In genomic region chr2:159612255-159612901, GRCh38 we compare ENCODE assay signal across 8 cellular contexts. TPM values are rescaled to one million over a fixed set of nuclear protein-coding genes. Genes with fewer than 3 reads are reported as not detected.
A peak's percentile ranks its signal among the peaks of the same experiment; 100 is the strongest.
DNase-seq lines count a peak whose midpoint lies in the region; ATAC-seq and TF ChIP-seq lines count a peak whose summit lies in the region.

No MANE protein-coding gene starts in this region.

- 77 to 86% (median 85%) methylated on average over 1 of the region's 1 CpG for WGBS in spleen, 5 donors

- no peak for ATAC-seq in PC-3
- ATAC-seq in CD8-positive, alpha-beta T cell = no peak

- no peaks in the 10 kb centered on the region for H3K9me3 ChIP-seq in PC-3 (ENCODE audit: low read length)
- H3K9me3 ChIP-seq in CD8-positive, alpha-beta T cell (ENCODE audit: low read length) = no peaks in the 10 kb centered on the region
- no peaks in the 10 kb centered on the region for H3K9me3 ChIP-seq in spleen

- no peak overlapping the region for H2AFZ ChIP-seq in PC-3 (ENCODE audit: low read length)

- TF ChIP-seq CTCF in PC-3 (conservative IDR thresholded peaks at IDR 0.05; ENCODE audit: low read depth, low read length) (no peak), fibroblast of villous mesenchyme (IDR thresholded peaks at IDR 0.05; ENCODE audit: insufficient read depth, low read depth, low read length) (no peak), GM13977 (IDR thresholded peaks at IDR 0.05; ENCODE audit: extremely low read depth, insufficient read depth, missing control alignments) (no peak), spleen (IDR thresholded peaks at IDR 0.05 in 8 of 11, conservative IDR thresholded peaks at IDR 0.05 in 3 of 11) (no peak)
- no peak for TF ChIP-seq CTCF in CD8-positive, alpha-beta T cell (IDR thresholded peaks at IDR 0.05)

- CTCF ChIA-PET in PC-3 (lab: Charles Lee) = interaction anchor here (0.6 kb wide), 1 partner anchor 289 kb away, joined by 3 read pairs; no protein-coding TSS in a partner anchor
- CTCF ChIA-PET in CD8-positive, alpha-beta T cell (lab: Charles Lee) = no interaction called here

- no peak overlapping the region for H3K27ac Mint-ChIP-seq in CD8-positive, alpha-beta T cell

- H3K4me1 Mint-ChIP-seq in CD8-positive, alpha-beta T cell (ENCODE audit: low read depth) = peaks cover 17% of the 10 kb centered on the region

- no peak overlapping the region for H3K4me3 Mint-ChIP-seq in CD8-positive, alpha-beta T cell

- H3K36me3 ChIP-seq in PC-3 (ENCODE audit: low read depth, low read length) (no peaks in the 10 kb centered on the region), spleen (no peaks in the 10 kb centered on the region)
- H3K36me3 ChIP-seq in CD8-positive, alpha-beta T cell (ENCODE audit: insufficient read depth, low read length) = no peaks in the 10 kb centered on the region

- in situ Hi-C loops in GM13977 (cut with MboI; ENCODE audit: low pct_unique_long_range_greater_than_20kb, low sequenced_read_pairs, unreplicated experiment) = no loop called here

- peaks cover 3% of the 10 kb centered on the region for H3K36me3 Mint-ChIP-seq in CD8-positive, alpha-beta T cell

- POLR2A ChIA-PET in PC-3 (lab: Charles Lee; ENCODE audit: unreplicated experiment) = interaction anchor here (0.6 kb wide), 1 partner anchor 365 kb away, joined by 4 read pairs; no protein-coding TSS in a partner anchor
- POLR2A ChIA-PET in CD8-positive, alpha-beta T cell (lab: Charles Lee) = interaction anchor here (0.6 kb wide), 1 partner anchor 29 kb away, joined by 4 read pairs; no protein-coding TSS in a partner anchor

- peaks cover 16% of the 10 kb centered on the region for H3K27me3 Mint-ChIP-seq in CD8-positive, alpha-beta T cell (ENCODE audit: low read depth)

- no peaks in the 10 kb centered on the region for H3K9me3 Mint-ChIP-seq in CD8-positive, alpha-beta T cell

- H3K9ac ChIP-seq in PC-3 (ENCODE audit: low read length) = no peak overlapping the region

- peaks cover 42% of the 10 kb centered on the region for H3K79me2 ChIP-seq in PC-3 (ENCODE audit: low read length)

- no peaks in the 10 kb centered on the region for H4K20me1 ChIP-seq in PC-3 (ENCODE audit: low read length)

- H3K4me1 ChIP-seq in PC-3 (ENCODE audit: insufficient read depth, low read length) (peaks cover 30% of the 10 kb centered on the region), spleen (peaks cover 0 to 50% (median 26%) of the 10 kb centered on the region in 6 donors)
- H3K4me1 ChIP-seq in CD8-positive, alpha-beta T cell (ENCODE audit: insufficient read depth, low read length) = no peaks in the 10 kb centered on the region

- H3K27me3 ChIP-seq in PC-3 (ENCODE audit: low read length) = no peaks in the 10 kb centered on the region
- H3K27me3 ChIP-seq in CD8-positive, alpha-beta T cell (ENCODE audit: insufficient read depth, low read length) = no peaks in the 10 kb centered on the region
- peaks cover 0 to 8% (median 0%) of the 10 kb centered on the region in 7 donors for H3K27me3 ChIP-seq in spleen (replicated peaks in 1 of 7)

- no TSS peak for BruUV-seq in PC-3 (replicated peaks; lab: Mats Ljungman, UMichigan)

- H3K4me2 ChIP-seq in PC-3 (ENCODE audit: low read length) = peak overlapping the region; percentile 30

- H3F3A ChIP-seq in PC-3 (ENCODE audit: low read length, unreplicated experiment) = no peaks in the 10 kb centered on the region

- no peak for TF ChIP-seq POLR2A in spleen (IDR thresholded peaks at IDR 0.05)

- intact Hi-C loops in PC-3 (cut with micrococcal nuclease) = no loop called here
- intact Hi-C loops in CD8-positive, alpha-beta T cell (cut with DNase I, micrococcal nuclease) = loop anchor here in 1 of 2 experiments (10.0 kb wide), 1 partner anchor 292 kb away; the partner anchor contains the start of gene LY75
- intact Hi-C loops in spleen (cut with DNase I; ENCODE audit: low total_unique reads) = no loop called here

- H3K9me2 ChIP-seq in PC-3 (replicated peaks; ENCODE audit: low read length) = no peaks in the 10 kb centered on the region

- DNase-seq in NCI-H1417 (lab: John Stamatoyannopoulos, UW) (peak in 2 of 3 experiments; percentile 32 to 38), NCI-H1417 treated with DMSO at 0.1 percent for 48 hours (lab: John Stamatoyannopoulos, UW) (no peak), PC-3 (no peak), fibroblast of villous mesenchyme (ENCODE audit: low read depth) (peak; percentile 41), superior temporal gyrus (ENCODE audit: extremely low spot score) (peak; percentile 80), GM13977 (ENCODE audit: low spot score) (no peak), spleen (no peak)
- DNase-seq in CD8-positive, alpha-beta T cell = no peak

- H3K27ac ChIP-seq in PC-3 (ENCODE audit: low read length) = no peak overlapping the region
- H3K27ac ChIP-seq in CD8-positive, alpha-beta T cell (ENCODE audit: low read depth, low read length) = no peak overlapping the region
- H3K27ac ChIP-seq in spleen = peak overlapping the region in 3 of 8 donors; percentile 13 to 40 (median 28)

- H3K4me3 ChIP-seq in PC-3 (ENCODE audit: low read length) (no peak overlapping the region), fibroblast of villous mesenchyme (ENCODE audit: low read depth, low read length) (no peak overlapping the region), spleen (peak overlapping the region in 1 of 8 donors; percentile 77)
- H3K4me3 ChIP-seq in CD8-positive, alpha-beta T cell (ENCODE audit: low read depth, low read length) = no peak overlapping the region

RNA-seq across cellular contexts. Expression of gene BAZ2B, which starts 4.0 kb away (rescaled TPM):
- total RNA-seq in PC-3 (2014; rRNA removed) (15.7 and 19.6 TPM in 2 replicates), fibroblast of villous mesenchyme (49.9 and 63.5 TPM in 2 replicates), spleen (100 to 1,000 TPM in 3 of 7 donors, 10 to 100 TPM in 4; 75.4 to 158 (median 95.7) TPM)
- total RNA-seq in CD8-positive, alpha-beta T cell = 10 to 100 TPM; 21.8 to 26.0 TPM
- 1 to 10 TPM; 5.6 to 8.6 (median 7.1) TPM for polyA plus RNA-seq in spleen

Comparison
In these comparisons a context has a peak if more than half of its experiments do, and no peak if none do; other contexts are left out.
1. DNase-seq: peak in NCI-H1417 (2 of 3), fibroblast of villous mesenchyme (single experiment) and superior temporal gyrus (single experiment); none in NCI-H1417 treated with DMSO at 0.1 percent for 48 hours (single experiment), PC-3 (single experiment), GM13977 (single experiment), CD8-positive, alpha-beta T cell (0 of 7) and spleen (single experiment).